Comparison of ENCODE assay signal across 14 cellular contexts in the genomic region with DNA sequence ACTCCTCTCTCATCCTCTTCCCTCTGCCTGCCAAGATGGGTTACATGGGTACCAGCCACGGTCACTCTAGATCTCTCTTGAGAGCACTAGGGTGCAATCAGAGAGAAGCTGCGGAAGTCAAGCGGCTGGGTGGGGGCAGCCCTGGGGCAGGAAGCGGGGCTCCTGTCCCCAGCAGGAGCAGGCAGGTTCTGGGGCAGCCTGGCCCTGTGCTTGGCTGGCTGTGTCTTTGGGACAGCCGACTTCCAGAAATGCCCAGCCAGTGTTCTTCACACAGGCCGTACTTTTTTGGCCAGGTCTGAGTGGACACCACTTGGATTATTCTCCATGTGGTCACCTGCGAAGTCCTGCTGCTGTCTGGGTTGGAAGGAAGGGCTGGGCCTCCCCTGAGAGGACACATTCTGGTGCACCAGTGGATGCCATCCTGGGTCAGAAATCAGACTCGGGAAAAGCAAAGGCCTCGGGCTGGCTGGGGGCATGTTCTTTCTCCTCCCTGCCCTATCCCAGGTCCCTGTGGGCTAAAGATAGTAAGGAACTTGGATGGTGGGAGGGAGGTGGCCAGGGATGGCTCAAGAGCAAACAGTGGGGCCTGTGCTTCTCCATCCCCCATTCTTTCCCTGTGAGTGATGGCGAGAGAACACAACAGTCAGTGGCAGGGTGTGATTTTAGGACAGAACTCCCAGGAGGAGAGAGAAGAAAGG.
DNase-seq lines count a peak whose midpoint lies in the region; ATAC-seq, FAIRE-seq and TF ChIP-seq lines count a peak whose summit lies in the region.
"Had no signal": no experiment of that assay in that cellular context is flagged by ENCODE, and none has a peak within 500 bp of the region (broad histone marks: within the 10 kb centered on the region; RNA-seq: fewer than 3 reads in every experiment).

No MANE protein-coding gene starts in this region.

- POLR2A ChIA-PET in naive thymus-derived CD8-positive, alpha-beta T cell (lab: Charles Lee): interaction anchor here (0.6 to 26.5 kb wide), 14 partner anchors 8 to 293 kb away, joined by 3 to 613 read pairs (median 4); a partner anchor contains a TSS

- 62 to 70% methylated on average over 10 of the region's 10 CpGs for WGBS in aorta, 2 donors

- H3K27ac Mint-ChIP-seq in brain: peak overlapping the region in 3 of 5 experiments; percentile 27 to 56 (median 36)
- H3K27ac Mint-ChIP-seq in naive thymus-derived CD8-positive, alpha-beta T cell: peak overlapping the region in 9 of 10 donors; percentile 87 to 97 (median 93)

- H3K4me1 Mint-ChIP-seq in brain: peaks cover 39% of the 10 kb centered on the region
- H3K4me1 Mint-ChIP-seq in naive thymus-derived CD8-positive, alpha-beta T cell: peaks cover 40 to 82% (median 74%) of the 10 kb centered on the region in 4 donors

- H3K4me3 ChIP-seq in aorta (ENCODE audit: low read length in 2 of 2): no peak overlapping the region
- H3K4me3 ChIP-seq: body of pancreas had no signal

- no peak overlapping the region for H3K4me3 Mint-ChIP-seq in brain
- H3K4me3 Mint-ChIP-seq in naive thymus-derived CD8-positive, alpha-beta T cell: peak overlapping the region; percentile 31 to 86 (median 74)
- H3K4me3 Mint-ChIP-seq: nephron progenitor cell had no signal

- peaks cover 5% of the 10 kb centered on the region for H3K36me3 Mint-ChIP-seq in brain
- H3K36me3 Mint-ChIP-seq in naive thymus-derived CD8-positive, alpha-beta T cell: peaks cover 5 to 76% (median 8%) of the 10 kb centered on the region in 3 donors

- no peaks in the 10 kb centered on the region for H3K36me3 ChIP-seq in aorta (ENCODE audit: control insufficient read depth in 1 of 2, insufficient read depth in 2 of 2, low read length in 1 of 2)

- DNase-seq in Right ventricle myocardium superior: peak; percentile 37
- no peak for DNase-seq in cardiac septum (ENCODE audit: low spot score)
- peak in 4 of 10 donors; percentile 42 to 75 (median 50) for DNase-seq in naive thymus-derived CD8-positive, alpha-beta T cell
- DNase-seq in aorta: peak; percentile 36 to 55
- DNase-seq in NAMALWA (ENCODE audit: low spot score): no peak
- DNase-seq in frontal cortex (ENCODE audit: low spot score in 2 of 2): no peak
- DNase-seq: activated CD4-positive, alpha-beta T cell treated with anti-CD3 and anti-CD28 coated beads, Interleukin-2, amount 50 U/mL, for 4 hours; GF-D8; NCI-H1694 treated with DMSO at 0.1 percent for 48 hours; nephron progenitor cell; stimulated activated CD4-positive, alpha-beta T cell treated with anti-CD3 and anti-CD28 coated beads, Interleukin-2, amount 100 ng/mL, for 24 hours had no signal

- no peaks in the 10 kb centered on the region for H3K4me1 ChIP-seq in aorta (ENCODE audit: control insufficient read depth in 1 of 2, insufficient read depth in 2 of 2, low read length in 2 of 2)
- H3K4me1 ChIP-seq: body of pancreas had no signal

- intact Hi-C loops in Right ventricle myocardium superior (cut with DNase I): no loop called here
- intact Hi-C loops in cardiac septum (cut with DNase I): no loop called here
- intact Hi-C loops in aorta (cut with DNase I): no loop called here

- H3K27ac ChIP-seq in aorta (ENCODE audit: low read depth in 1 of 2, low read length in 2 of 2): no peak overlapping the region
- H3K27ac ChIP-seq: body of pancreas had no signal

- H3K9me3 Mint-ChIP-seq in brain: peaks cover 0 to 4% (median 0%) of the 10 kb centered on the region in 5 experiments
- H3K9me3 Mint-ChIP-seq in naive thymus-derived CD8-positive, alpha-beta T cell: no peaks in the 10 kb centered on the region
- H3K9me3 Mint-ChIP-seq: nephron progenitor cell had no signal

- H3K9me3 ChIP-seq in aorta (ENCODE audit: control insufficient read depth, low read length): no peaks in the 10 kb centered on the region
- H3K9me3 ChIP-seq: body of pancreas had no signal

- no peak for FAIRE-seq in frontal cortex (lab: Jason Lieb, UNC)

- H3K27me3 ChIP-seq in aorta (ENCODE audit: control insufficient read depth in 1 of 2, insufficient read depth in 2 of 2, low read length in 1 of 2): no peaks in the 10 kb centered on the region
- H3K27me3 ChIP-seq: body of pancreas had no signal

- ATAC-seq in Right ventricle myocardium superior (ENCODE audit: poor library complexity) (peak; percentile 44), aorta (ENCODE audit: low FRiP score) (no peak), HG03469 (IDR thresholded peaks at IDR 0.05; ENCODE audit: unreplicated experiment) (no peak)
- peak; percentile 46 to 51 for ATAC-seq in naive thymus-derived CD8-positive, alpha-beta T cell
- ATAC-seq: body of pancreas had no signal

- H3K27me3 Mint-ChIP-seq in brain: no peaks in the 10 kb centered on the region
- no peaks in the 10 kb centered on the region for H3K27me3 Mint-ChIP-seq in naive thymus-derived CD8-positive, alpha-beta T cell

- TF ChIP-seq CTCF in brain (conservative IDR thresholded peaks at IDR 0.05): no peak

Comparison
In these comparisons a context has a peak if more than half of its experiments do, and no peak if none do; other contexts are left out.
1. DNase-seq: peak in Right ventricle myocardium superior (single experiment) and aorta (2 of 2); none in cardiac septum (single experiment), NAMALWA (single experiment) and frontal cortex (0 of 2).
2. ATAC-seq: peak in Right ventricle myocardium superior (single experiment) and naive thymus-derived CD8-positive, alpha-beta T cell (2 of 2); none in aorta (single experiment) and HG03469 (single experiment).
3. H3K4me3 Mint-ChIP-seq: peak in naive thymus-derived CD8-positive, alpha-beta T cell (10 of 10); none in brain (0 of 5).